28 cellular contexts compared by ENCODE assay signal in genomic region chr13:65188691-65189090, GRCh38.
"Had no signal": no experiment of that assay in that cellular context is flagged by ENCODE, and none has a peak within 500 bp of the region (broad histone marks: within the 10 kb centered on the region; RNA-seq: fewer than 3 reads in every experiment).

No MANE protein-coding gene starts in this region.

- H3K4me3 ChIP-seq: adrenal gland, coronary artery, dorsolateral prefrontal cortex had no signal

- H3K36me3 ChIP-seq: adrenal gland, brain microvascular endothelial cell had no signal

- H3K4me1 ChIP-seq: adrenal gland had no signal

- H3K27ac ChIP-seq: adrenal gland, brain microvascular endothelial cell, coronary artery, dorsolateral prefrontal cortex had no signal

- DNase-seq: activated CD4-positive, alpha-beta memory T cell treated with anti-CD3 and anti-CD28 coated beads, Interleukin-2, amount 10 ng/mL, durations not matched to agents 7 days and 5 days; activated CD4-positive, alpha-beta T cell treated with anti-CD3 and anti-CD28 coated beads for 36 hours; activated CD4-positive, alpha-beta T cell treated with anti-CD3 and anti-CD28 coated beads, Interleukin-2, amount 10 ng/mL, durations not matched to agents 24 days and 14 days; activated CD4-positive, alpha-beta T cell treated with anti-CD3 and anti-CD28 coated beads, Interleukin-2, amount 50 U/mL, for 4 hours; activated CD4-positive, CD25-positive, alpha-beta regulatory T cell; activated CD4-positive, CD25-positive, alpha-beta regulatory T cell treated with anti-CD3 and anti-CD28 coated beads, Interleukin-2, amount 50 U/mL, for 72 hours; activated CD8-positive, alpha-beta memory T cell treated with anti-CD3 and anti-CD28 coated beads, Interleukin-2, amount 50 U/mL, for 48 hours; activated effector memory CD4-positive, alpha-beta T cell treated with Interleukin-2 at 50 U/mL for 16 hours; activated gamma-delta T cell treated with Interleukin-2 at 50 U/mL for 16 hours; activated naive CD4-positive, alpha-beta T cell treated with anti-CD3 and anti-CD28 coated beads, Interleukin-2, amount 50 U/mL, for 16 hours; activated naive CD4-positive, alpha-beta T cell treated with Interleukin-2 at 50 U/mL for 16 hours; activated T-cell treated with anti-CD3 and anti-CD28 coated beads for 4 hours; activated T-cell treated with anti-CD3 and anti-CD28 coated beads, Interleukin-2, amount 50 U/mL, for 24 hours; adrenal gland; amygdala; aorta; brain microvascular endothelial cell; dorsolateral prefrontal cortex; effector CD8-positive, alpha-beta T cell; foreskin fibroblast; head of caudate nucleus; T-helper 1 cell; T-helper 17 cell; T1000 had no signal

- H3K27me3 ChIP-seq: adrenal gland, brain microvascular endothelial cell, dorsolateral prefrontal cortex had no signal

- H3K9me3 ChIP-seq: adrenal gland had no signal

- ATAC-seq: activated CD4-positive, alpha-beta T cell treated with anti-CD3 and anti-CD28 coated beads for 36 hours; activated T-helper 17 cell treated with anti-CD3 and anti-CD28 coated beads, Interleukin-2, amount 50 U/mL, for 72 hours; esophagus mucosa; T-helper 17 cell had no signal

- FAIRE-seq: bronchial epithelial cell had no signal
